In genomic region chr16:12009462-12009861, GRCh38 we compare ENCODE assay signal across 21 cellular contexts. TPM values are rescaled to one million over a fixed set of nuclear protein-coding genes. Genes with fewer than 3 reads are reported as not detected.
A peak's percentile ranks its signal among the peaks of the same experiment; 100 is the strongest.
DNase-seq lines count a peak whose midpoint lies in the region; ATAC-seq and TF ChIP-seq lines count a peak whose summit lies in the region.
"Had no signal": no experiment of that assay in that cellular context is flagged by ENCODE, and none has a peak within 500 bp of the region (broad histone marks: within the 10 kb centered on the region; RNA-seq: fewer than 3 reads in every experiment).

No MANE protein-coding gene starts in this region.

- BruUV-seq in Caco-2 (replicated peaks; lab: Mats Ljungman, UMichigan) = no TSS peak

- ATAC-seq in CD4-positive, alpha-beta T cell (ENCODE audit: poor library complexity) = peak; percentile 77
- peak; percentile 58 for ATAC-seq in activated naive CD8-positive, alpha-beta T cell treated with anti-CD3 and anti-CD28 coated beads, Interleukin-2, amount 10 ng/mL, durations not matched to agents 7 days and 5 days (ENCODE audit: low read depth)
- peak; percentile 74 to 84 for ATAC-seq in naive thymus-derived CD8-positive, alpha-beta T cell
- no peak for ATAC-seq in aorta (ENCODE audit: low FRiP score)

- no peaks in the 10 kb centered on the region for H3K9me3 Mint-ChIP-seq in CD4-positive, alpha-beta T cell
- H3K9me3 Mint-ChIP-seq in activated naive CD8-positive, alpha-beta T cell treated with anti-CD3 and anti-CD28 coated beads, Interleukin-2, amount 10 ng/mL, durations not matched to agents 7 days and 5 days = no peaks in the 10 kb centered on the region
- no peaks in the 10 kb centered on the region for H3K9me3 Mint-ChIP-seq in naive thymus-derived CD8-positive, alpha-beta T cell
- H3K9me3 Mint-ChIP-seq in nephron progenitor cell (no peaks in the 10 kb centered on the region), Caco-2 (ENCODE audit: unreplicated experiment) (no peaks in the 10 kb centered on the region)
- no peaks in the 10 kb centered on the region for H3K9me3 Mint-ChIP-seq in activated T-helper 2 cell treated with anti-CD3 and anti-CD28 coated beads, Interferon-gamma antibody, Interleukin-2, Interleukin-4, amounts not matched to agents 10 μg/mL and 5 μg/mL and 100 μg/mL, durations not matched to agents 14 hours and 24 hours and 36 hours
- H3K9me3 Mint-ChIP-seq: activated CD4-positive, alpha-beta memory T cell treated with anti-CD3 and anti-CD28 coated beads for 36 hours; activated T-cell treated with anti-CD3 and anti-CD28 coated beads, Interleukin-2, amount 50 U/mL, for 72 hours; central memory CD8-positive, alpha-beta T cell; type B pancreatic cell had no signal

- H3K4me1 Mint-ChIP-seq in CD4-positive, alpha-beta T cell (ENCODE audit: low read depth) = peaks cover 29% of the 10 kb centered on the region
- peaks cover 6% of the 10 kb centered on the region for H3K4me1 Mint-ChIP-seq in activated naive CD8-positive, alpha-beta T cell treated with anti-CD3 and anti-CD28 coated beads, Interleukin-2, amount 10 ng/mL, durations not matched to agents 7 days and 5 days
- H3K4me1 Mint-ChIP-seq in naive thymus-derived CD8-positive, alpha-beta T cell = peaks cover 7 to 36% (median 28%) of the 10 kb centered on the region in 4 donors
- H3K4me1 Mint-ChIP-seq in nephron progenitor cell (peaks cover 9% of the 10 kb centered on the region), Caco-2 (ENCODE audit: low read depth, unreplicated experiment) (peaks cover 8% of the 10 kb centered on the region)
- H3K4me1 Mint-ChIP-seq in activated T-helper 2 cell treated with anti-CD3 and anti-CD28 coated beads, Interferon-gamma antibody, Interleukin-2, Interleukin-4, amounts not matched to agents 10 μg/mL and 5 μg/mL and 100 μg/mL, durations not matched to agents 14 hours and 24 hours and 36 hours (ENCODE audit: low read depth) = no peaks in the 10 kb centered on the region
- H3K4me1 Mint-ChIP-seq: central memory CD8-positive, alpha-beta T cell had no signal

- H3K4me3 Mint-ChIP-seq in CD4-positive, alpha-beta T cell = peak overlapping the region; percentile 16
- H3K4me3 Mint-ChIP-seq in activated naive CD8-positive, alpha-beta T cell treated with anti-CD3 and anti-CD28 coated beads, Interleukin-2, amount 10 ng/mL, durations not matched to agents 7 days and 5 days = no peak overlapping the region
- H3K4me3 Mint-ChIP-seq in naive thymus-derived CD8-positive, alpha-beta T cell = peak overlapping the region in 8 of 10 donors; percentile 30 to 70 (median 61)
- H3K4me3 Mint-ChIP-seq in nephron progenitor cell (no peak overlapping the region), Caco-2 (ENCODE audit: unreplicated experiment) (no peak overlapping the region)
- no peak overlapping the region for H3K4me3 Mint-ChIP-seq in activated T-helper 2 cell treated with anti-CD3 and anti-CD28 coated beads, Interferon-gamma antibody, Interleukin-2, Interleukin-4, amounts not matched to agents 10 μg/mL and 5 μg/mL and 100 μg/mL, durations not matched to agents 14 hours and 24 hours and 36 hours (ENCODE audit: low read depth)
- H3K4me3 Mint-ChIP-seq: activated CD4-positive, alpha-beta memory T cell treated with anti-CD3 and anti-CD28 coated beads for 36 hours; central memory CD8-positive, alpha-beta T cell; type B pancreatic cell had no signal

- peak overlapping the region; percentile 68 for H3K4me2 ChIP-seq in BLaER1

- H3K4me3 ChIP-seq in BLaER1 (no peak overlapping the region), aorta (ENCODE audit: low read length in 2 of 2) (no peak overlapping the region), Caco-2 (ENCODE audit: low read depth, low read length) (no peak overlapping the region)
- H3K4me3 ChIP-seq: esophagus muscularis mucosa had no signal

- peak in 5 of 10 experiments; percentile 1 to 25 (median 2) for DNase-seq in CD4-positive, alpha-beta T cell
- no peak for DNase-seq in activated naive CD8-positive, alpha-beta T cell treated with anti-CD3 and anti-CD28 coated beads, Interleukin-2, amount 10 ng/mL, durations not matched to agents 7 days and 5 days
- peak in 5 of 10 donors; percentile 16 to 50 (median 21) for DNase-seq in naive thymus-derived CD8-positive, alpha-beta T cell
- DNase-seq in nephron progenitor cell (no peak), aorta (no peak), Caco-2 (no peak)
- no peak for DNase-seq in activated T-helper 2 cell treated with anti-CD3 and anti-CD28 coated beads, Interferon-gamma antibody, Interleukin-2, Interleukin-4, amounts not matched to agents 10 μg/mL and 5 μg/mL and 100 μg/mL, durations not matched to agents 14 hours and 24 hours and 36 hours (ENCODE audit: low spot score)
- DNase-seq: activated CD4-positive, alpha-beta memory T cell treated with anti-CD3 and anti-CD28 coated beads for 36 hours; activated T-cell treated with anti-CD3 and anti-CD28 coated beads, Interleukin-2, amount 50 U/mL, for 72 hours; effector CD8-positive, alpha-beta T cell; NCI-H1417; NCI-H2171; NCI-H526; occipital lobe had no signal

- intact Hi-C loops in CD4-positive, alpha-beta T cell (cut with DNase I, micrococcal nuclease) = no loop called here
- intact Hi-C loops in activated T-helper 2 cell treated with anti-CD3 and anti-CD28 coated beads, Interferon-gamma antibody, Interleukin-2, Interleukin-4, amounts not matched to agents 10 μg/mL and 5 μg/mL and 100 μg/mL, durations not matched to agents 14 hours and 24 hours and 36 hours (cut with micrococcal nuclease) = no loop called here
- intact Hi-C loops in aorta (cut with DNase I) = no loop called here
- intact Hi-C loops in Caco-2 (cut with micrococcal nuclease; ENCODE audit: unreplicated experiment) = no loop called here

- H4K20me1 ChIP-seq in BLaER1 = no peaks in the 10 kb centered on the region

- no peaks in the 10 kb centered on the region for H3K27me3 Mint-ChIP-seq in CD4-positive, alpha-beta T cell
- H3K27me3 Mint-ChIP-seq in activated naive CD8-positive, alpha-beta T cell treated with anti-CD3 and anti-CD28 coated beads, Interleukin-2, amount 10 ng/mL, durations not matched to agents 7 days and 5 days = no peaks in the 10 kb centered on the region
- H3K27me3 Mint-ChIP-seq in naive thymus-derived CD8-positive, alpha-beta T cell = no peaks in the 10 kb centered on the region
- H3K27me3 Mint-ChIP-seq in nephron progenitor cell (ENCODE audit: low read depth, poor library complexity) = no peaks in the 10 kb centered on the region
- no peaks in the 10 kb centered on the region for H3K27me3 Mint-ChIP-seq in activated T-helper 2 cell treated with anti-CD3 and anti-CD28 coated beads, Interferon-gamma antibody, Interleukin-2, Interleukin-4, amounts not matched to agents 10 μg/mL and 5 μg/mL and 100 μg/mL, durations not matched to agents 14 hours and 24 hours and 36 hours (ENCODE audit: low read depth)
- H3K27me3 Mint-ChIP-seq in Caco-2 (ENCODE audit: insufficient read depth, unreplicated experiment) = no peaks in the 10 kb centered on the region
- H3K27me3 Mint-ChIP-seq: activated CD4-positive, alpha-beta memory T cell treated with anti-CD3 and anti-CD28 coated beads for 36 hours; central memory CD8-positive, alpha-beta T cell; type B pancreatic cell had no signal

- peak overlapping the region; percentile 42; the same call in 1 of the 2 replicates for H3K9ac ChIP-seq in BLaER1

- peak overlapping the region; percentile 86 for H3K27ac Mint-ChIP-seq in CD4-positive, alpha-beta T cell
- peak overlapping the region; percentile 43 for H3K27ac Mint-ChIP-seq in activated naive CD8-positive, alpha-beta T cell treated with anti-CD3 and anti-CD28 coated beads, Interleukin-2, amount 10 ng/mL, durations not matched to agents 7 days and 5 days
- H3K27ac Mint-ChIP-seq in naive thymus-derived CD8-positive, alpha-beta T cell = peak overlapping the region; percentile 76 to 92 (median 90)
- H3K27ac Mint-ChIP-seq in nephron progenitor cell = no peak overlapping the region
- no peak overlapping the region for H3K27ac Mint-ChIP-seq in activated T-helper 2 cell treated with anti-CD3 and anti-CD28 coated beads, Interferon-gamma antibody, Interleukin-2, Interleukin-4, amounts not matched to agents 10 μg/mL and 5 μg/mL and 100 μg/mL, durations not matched to agents 14 hours and 24 hours and 36 hours
- H3K27ac Mint-ChIP-seq in Caco-2 (ENCODE audit: unreplicated experiment) = no peak overlapping the region
- H3K27ac Mint-ChIP-seq: activated CD4-positive, alpha-beta memory T cell treated with anti-CD3 and anti-CD28 coated beads for 36 hours; activated T-cell treated with anti-CD3 and anti-CD28 coated beads, Interleukin-2, amount 50 U/mL, for 72 hours; type B pancreatic cell had no signal

- CTCF ChIA-PET in CD4-positive, alpha-beta T cell (lab: Charles Lee) = no interaction called here
- CTCF ChIA-PET in Caco-2 (lab: Charles Lee) = no interaction called here

- TF ChIP-seq CTCF in CD4-positive, alpha-beta T cell (IDR thresholded peaks at IDR 0.05) = no peak
- TF ChIP-seq CTCF in nephron progenitor cell (IDR thresholded peaks at IDR 0.05) = no peak
- TF ChIP-seq CTCF in Caco-2 (IDR thresholded peaks at IDR 0.05; ENCODE audit: insufficient read depth in 1 of 2, low read depth in 1 of 2, low read length in 1 of 2, severe bottlenecking in 1 of 2, unreplicated experiment in 1 of 2) = no peak

- H3K27me3 ChIP-seq in BLaER1 (no peaks in the 10 kb centered on the region), aorta (ENCODE audit: control insufficient read depth in 1 of 2, insufficient read depth in 2 of 2, low read length in 1 of 2) (no peaks in the 10 kb centered on the region), Caco-2 (replicated peaks; ENCODE audit: control insufficient read depth, insufficient read depth, low read length) (no peaks in the 10 kb centered on the region)
- no peaks in the 10 kb centered on the region for H3K27me3 ChIP-seq in CD4-positive, alpha-beta T cell (ENCODE audit: control insufficient read depth, insufficient read depth, low read length)
- H3K27me3 ChIP-seq: esophagus muscularis mucosa had no signal

- H3K4me1 ChIP-seq in BLaER1 = peaks cover 65% of the 10 kb centered on the region
- H3K4me1 ChIP-seq in aorta (ENCODE audit: control insufficient read depth in 1 of 2, insufficient read depth in 2 of 2, low read length in 2 of 2) = no peaks in the 10 kb centered on the region
- no peaks in the 10 kb centered on the region for H3K4me1 ChIP-seq in Caco-2

- WGBS in aorta, 2 donors = 91% methylated on average over 7 of the region's 7 CpGs

- POLR2A ChIA-PET in CD4-positive, alpha-beta T cell (lab: Charles Lee) = interaction anchor here (1.5 to 1.7 kb wide), 2 partner anchors 32 to 93 kb away, joined by 4 to 5 read pairs; partner anchors contain the start of genes GSPT1 and SNX29
- POLR2A ChIA-PET in activated naive CD8-positive, alpha-beta T cell treated with anti-CD3 and anti-CD28 coated beads, Interleukin-2, amount 10 ng/mL, durations not matched to agents 7 days and 5 days (lab: Charles Lee) = interaction anchor here (1.2 kb wide), 1 partner anchor 33 kb away, joined by 3 read pairs; the partner anchor contains the start of gene SNX29
- POLR2A ChIA-PET in naive thymus-derived CD8-positive, alpha-beta T cell (lab: Charles Lee) = interaction anchor here (0.5 to 2.6 kb wide), 6 partner anchors 9 to 172 kb away, joined by 3 to 14 read pairs (median 4); partner anchors contain the start of genes GSPT1 and SNX29
- POLR2A ChIA-PET in Caco-2 (lab: Charles Lee) = no interaction called here

- H3K9me3 ChIP-seq in BLaER1 (no peaks in the 10 kb centered on the region), aorta (ENCODE audit: control insufficient read depth, low read length) (no peaks in the 10 kb centered on the region), Caco-2 (no peaks in the 10 kb centered on the region)
- no peaks in the 10 kb centered on the region for H3K9me3 ChIP-seq in CD4-positive, alpha-beta T cell (ENCODE audit: control insufficient read depth, low read length)
- H3K9me3 ChIP-seq: esophagus muscularis mucosa had no signal

- H3K36me3 ChIP-seq in BLaER1 (no peaks in the 10 kb centered on the region), aorta (ENCODE audit: control insufficient read depth in 1 of 2, insufficient read depth in 2 of 2, low read length in 1 of 2) (peaks cover 0 to 5% of the 10 kb centered on the region in 2 donors), Caco-2 (ENCODE audit: control insufficient read depth, insufficient read depth, low read length) (no peaks in the 10 kb centered on the region)

- H3K27ac ChIP-seq in BLaER1 = peak overlapping the region; percentile 79
- H3K27ac ChIP-seq in CD4-positive, alpha-beta T cell (ENCODE audit: low read depth, low read length) = no peak overlapping the region
- H3K27ac ChIP-seq in aorta (ENCODE audit: low read depth in 1 of 2, low read length in 2 of 2) = no peak overlapping the region

- H3K36me3 Mint-ChIP-seq in CD4-positive, alpha-beta T cell (ENCODE audit: low read depth) = peaks cover 14% of the 10 kb centered on the region
- no peaks in the 10 kb centered on the region for H3K36me3 Mint-ChIP-seq in activated naive CD8-positive, alpha-beta T cell treated with anti-CD3 and anti-CD28 coated beads, Interleukin-2, amount 10 ng/mL, durations not matched to agents 7 days and 5 days
- peaks cover 0 to 6% (median 4%) of the 10 kb centered on the region in 3 donors for H3K36me3 Mint-ChIP-seq in naive thymus-derived CD8-positive, alpha-beta T cell
- H3K36me3 Mint-ChIP-seq in nephron progenitor cell (ENCODE audit: low read depth) (no peaks in the 10 kb centered on the region), Caco-2 (ENCODE audit: insufficient read depth, unreplicated experiment) (no peaks in the 10 kb centered on the region)
- H3K36me3 Mint-ChIP-seq in activated T-helper 2 cell treated with anti-CD3 and anti-CD28 coated beads, Interferon-gamma antibody, Interleukin-2, Interleukin-4, amounts not matched to agents 10 μg/mL and 5 μg/mL and 100 μg/mL, durations not matched to agents 14 hours and 24 hours and 36 hours (ENCODE audit: low read depth) = no peaks in the 10 kb centered on the region
- H3K36me3 Mint-ChIP-seq: activated CD4-positive, alpha-beta memory T cell treated with anti-CD3 and anti-CD28 coated beads for 36 hours had no signal

RNA-seq across cellular contexts. Expression of gene SNX29, which starts 32.9 kb away (rescaled TPM):
- 10 to 100 TPM; 26.7 to 27.4 TPM for total RNA-seq in CD4-positive, alpha-beta T cell
- total RNA-seq in activated naive CD8-positive, alpha-beta T cell treated with anti-CD3 and anti-CD28 coated beads, Interleukin-2, amount 10 ng/mL, durations not matched to agents 7 days and 5 days = 10 to 100 TPM; 16.6 to 22.8 TPM
- 10 to 100 TPM; 31.2 to 42.7 TPM for total RNA-seq in naive thymus-derived CD8-positive, alpha-beta T cell
- 10 to 100 TPM in 2 of 3 donors, 1 to 10 TPM in 1; 6.1 to 14.3 (median 12.3) TPM for polyA plus RNA-seq in naive thymus-derived CD8-positive, alpha-beta T cell
- total RNA-seq in activated T-helper 2 cell treated with anti-CD3 and anti-CD28 coated beads, Interferon-gamma antibody, Interleukin-2, Interleukin-4, amounts not matched to agents 10 μg/mL and 5 μg/mL and 100 μg/mL, durations not matched to agents 14 hours and 24 hours and 36 hours = 11.3 and 11.8 TPM in 2 replicates
- total RNA-seq in aorta (10 to 100 TPM; 39.7 to 78.0 TPM), Caco-2 (2022) (8.7 and 9.3 TPM in 2 replicates)
- 1 to 10 TPM; 4.9 to 5.4 TPM for polyA plus RNA-seq in aorta

RNA-seq across cellular contexts. Expression of gene TNFRSF17, which starts 44.5 kb away (rescaled TPM):
- total RNA-seq in CD4-positive, alpha-beta T cell = not detected
- total RNA-seq in activated naive CD8-positive, alpha-beta T cell treated with anti-CD3 and anti-CD28 coated beads, Interleukin-2, amount 10 ng/mL, durations not matched to agents 7 days and 5 days = not detected
- total RNA-seq in naive thymus-derived CD8-positive, alpha-beta T cell = 1 to 10 TPM in 1 of 2 experiments, under 1 TPM in 1; 0.63 to 1.2 TPM
- polyA plus RNA-seq in naive thymus-derived CD8-positive, alpha-beta T cell = under 1 TPM in 1 of 3 donors, not detected in 2; 0.20 TPM
- not detected in 2 replicates for total RNA-seq in activated T-helper 2 cell treated with anti-CD3 and anti-CD28 coated beads, Interferon-gamma antibody, Interleukin-2, Interleukin-4, amounts not matched to agents 10 μg/mL and 5 μg/mL and 100 μg/mL, durations not matched to agents 14 hours and 24 hours and 36 hours
- total RNA-seq in aorta = not detected
- polyA plus RNA-seq in aorta = not detected
- not detected in 2 replicates for total RNA-seq in Caco-2 (2022)
- total RNA-seq: activated CD4-positive, alpha-beta memory T cell treated with anti-CD3 and anti-CD28 coated beads for 36 hours; activated T-cell treated with anti-CD3 and anti-CD28 coated beads, Interleukin-2, amount 50 U/mL, for 72 hours; esophagus muscularis mucosa; glomerular endothelial cell; H1; LHCN-M2; occipital lobe had no signal
- polyA plus RNA-seq: H1 had no signal

Comparison
In these comparisons a context has a peak if more than half of its experiments do, and no peak if none do; other contexts are left out.
1. H3K27ac Mint-ChIP-seq: peak in CD4-positive, alpha-beta T cell (single experiment), activated naive CD8-positive, alpha-beta T cell treated with anti-CD3 and anti-CD28 coated beads, Interleukin-2, amount 10 ng/mL, durations not matched to agents 7 days and 5 days (single experiment) and naive thymus-derived CD8-positive, alpha-beta T cell (10 of 10); none in nephron progenitor cell (single experiment), activated T-helper 2 cell treated with anti-CD3 and anti-CD28 coated beads, Interferon-gamma antibody, Interleukin-2, Interleukin-4, amounts not matched to agents 10 μg/mL and 5 μg/mL and 100 μg/mL, durations not matched to agents 14 hours and 24 hours and 36 hours (single experiment) and Caco-2 (single experiment).
2. H3K4me3 Mint-ChIP-seq: peak in CD4-positive, alpha-beta T cell (single experiment) and naive thymus-derived CD8-positive, alpha-beta T cell (8 of 10); none in activated naive CD8-positive, alpha-beta T cell treated with anti-CD3 and anti-CD28 coated beads, Interleukin-2, amount 10 ng/mL, durations not matched to agents 7 days and 5 days (single experiment), nephron progenitor cell (single experiment), activated T-helper 2 cell treated with anti-CD3 and anti-CD28 coated beads, Interferon-gamma antibody, Interleukin-2, Interleukin-4, amounts not matched to agents 10 μg/mL and 5 μg/mL and 100 μg/mL, durations not matched to agents 14 hours and 24 hours and 36 hours (single experiment) and Caco-2 (single experiment).